8 cellular contexts compared by ENCODE assay signal in genomic region chr11:124758355-124759267, GRCh38. TPM values are rescaled to one million over a fixed set of nuclear protein-coding genes. Genes with fewer than 3 reads are reported as not detected.
DNase-seq lines count a peak whose midpoint lies in the region; ATAC-seq and TF ChIP-seq lines count a peak whose summit lies in the region.

No MANE protein-coding gene starts in this region.

- H3K27ac Mint-ChIP-seq in CD14-positive monocyte, result peak overlapping the region in 1 of 7 donors; percentile 27
- H3K27ac Mint-ChIP-seq in natural killer cell treated with Interleukin-12 subunit alpha and Interleukin-12 subunit beta and Interleukin-15 and Interleukin-18, amount 100 ng/mL, for 72 hours, result no peak overlapping the region

- WGBS in testis, 2 donors, result 6 to 10% methylated on average over 22 to 53 of the region's 53 CpGs

- peak; percentile 66 for ATAC-seq in HG03342 (IDR thresholded peaks at IDR 0.05; ENCODE audit: unreplicated experiment)
- ATAC-seq in natural killer cell treated with Interleukin-12 subunit alpha and Interleukin-12 subunit beta and Interleukin-15 and Interleukin-18, amount 100 ng/mL, for 72 hours, result peak; percentile 58 to 69

- H3K4me1 Mint-ChIP-seq in CD14-positive monocyte, result peaks cover 50% of the 10 kb centered on the region
- peaks cover 11 to 12% of the 10 kb centered on the region in 2 donors for H3K4me1 Mint-ChIP-seq in natural killer cell treated with Interleukin-12 subunit alpha and Interleukin-12 subunit beta and Interleukin-15 and Interleukin-18, amount 100 ng/mL, for 72 hours (ENCODE audit: low read depth in 2 of 2)

- peaks cover 50 to 67% (median 54%) of the 10 kb centered on the region in 3 donors for H3K27me3 Mint-ChIP-seq in CD14-positive monocyte (ENCODE audit: low read depth in 3 of 3)
- peaks cover 34% of the 10 kb centered on the region in 2 donors for H3K27me3 Mint-ChIP-seq in natural killer cell treated with Interleukin-12 subunit alpha and Interleukin-12 subunit beta and Interleukin-15 and Interleukin-18, amount 100 ng/mL, for 72 hours

- H3K36me3 Mint-ChIP-seq in CD14-positive monocyte, result peaks cover 5 to 10% of the 10 kb centered on the region in 2 donors
- H3K36me3 Mint-ChIP-seq in natural killer cell treated with Interleukin-12 subunit alpha and Interleukin-12 subunit beta and Interleukin-15 and Interleukin-18, amount 100 ng/mL, for 72 hours, result no peaks in the 10 kb centered on the region

- TF ChIP-seq POLR2A in testis (IDR thresholded peaks at IDR 0.05), result no peak

- DNase-seq in CD14-positive monocyte (ENCODE audit: low spot score) (peak; percentile 88), GM19238 (ENCODE audit: insufficient read length, low spot score) (peak; percentile 77), OCI-M1 (lab: John Stamatoyannopoulos, UW) (peak; percentile 99), fibroblast of peridontal ligament (ENCODE audit: extremely low read depth) (peak; percentile 15), testis (peak; percentile 82)
- DNase-seq in activated T-helper 9 cell treated with anti-CD3 and anti-CD28 coated beads, Interleukin-2, amount 50 U/mL, for 16 hours (ENCODE audit: low read depth), result peak; percentile 51
- no peak for DNase-seq in natural killer cell treated with Interleukin-12 subunit alpha and Interleukin-12 subunit beta and Interleukin-15 and Interleukin-18, amount 100 ng/mL, for 72 hours (ENCODE audit: low spot score)

- intact Hi-C loops in CD14-positive monocyte (cut with micrococcal nuclease) (loop anchor here in 1 of 2 donors (5.0 kb wide), 1 partner anchor 34 kb away; no protein-coding TSS in a partner anchor), testis (cut with DNase I; ENCODE audit: low total_unique reads) (no loop called here)

- no peaks in the 10 kb centered on the region for H3K36me3 ChIP-seq in testis (ENCODE audit: low read depth, missing control alignments)

- H3K4me3 ChIP-seq in testis, result peak overlapping the region in 1 of 2 donors; percentile 5

- peaks cover 0 to 23% (median 12%) of the 10 kb centered on the region in 7 donors for H3K9me3 Mint-ChIP-seq in CD14-positive monocyte
- H3K9me3 Mint-ChIP-seq in natural killer cell treated with Interleukin-12 subunit alpha and Interleukin-12 subunit beta and Interleukin-15 and Interleukin-18, amount 100 ng/mL, for 72 hours, result no peaks in the 10 kb centered on the region

- no peaks in the 10 kb centered on the region for H3K9me3 ChIP-seq in testis

- H3K4me3 Mint-ChIP-seq in CD14-positive monocyte, result peak overlapping the region; percentile 77 to 94
- peak overlapping the region; percentile 42 for H3K4me3 Mint-ChIP-seq in natural killer cell treated with Interleukin-12 subunit alpha and Interleukin-12 subunit beta and Interleukin-15 and Interleukin-18, amount 100 ng/mL, for 72 hours

- TF ChIP-seq CTCF in CD14-positive monocyte (IDR thresholded peaks at IDR 0.05) (peak; percentile 87), testis (IDR thresholded peaks at IDR 0.05) (peak; percentile 54 to 63 (median 61))

- peaks cover 22% of the 10 kb centered on the region for H3K4me1 ChIP-seq in testis

- H3K27me3 ChIP-seq in testis, result no peaks in the 10 kb centered on the region

- H3K27ac ChIP-seq in testis, result no peak overlapping the region

RNA-seq across cellular contexts. Expression of gene ESAM, which starts 3.5 kb away (rescaled TPM):
- polyA plus RNA-seq in CD14-positive monocyte (under 1 TPM; 0.18 to 0.74 TPM), testis (ENCODE audit: insufficient read depth, low read depth, low replicate concordance) (15.8 TPM)
- 1 to 10 TPM in 1 of 2 donors, under 1 TPM in 1; 0.17 to 1.4 TPM for total RNA-seq in natural killer cell treated with Interleukin-12 subunit alpha and Interleukin-12 subunit beta and Interleukin-15 and Interleukin-18, amount 100 ng/mL, for 72 hours
- total RNA-seq in testis, result 10 to 100 TPM in 1 of 2 donors, 1 to 10 TPM in 1; 6.0 to 10.6 TPM

RNA-seq across cellular contexts. Expression of gene VSIG2, which starts 6.6 kb away (rescaled TPM):
- polyA plus RNA-seq in CD14-positive monocyte (not detected), testis (ENCODE audit: insufficient read depth, low read depth, low replicate concordance) (4.4 TPM)
- total RNA-seq in natural killer cell treated with Interleukin-12 subunit alpha and Interleukin-12 subunit beta and Interleukin-15 and Interleukin-18, amount 100 ng/mL, for 72 hours, result not detected
- total RNA-seq in testis, result 1 to 10 TPM in 1 of 2 donors, under 1 TPM in 1; 0.74 to 1.3 TPM

RNA-seq across cellular contexts. Expression of gene NRGN, which starts 18.9 kb away (rescaled TPM):
- polyA plus RNA-seq in CD14-positive monocyte (10 to 100 TPM; 17.2 to 19.2 TPM), testis (ENCODE audit: insufficient read depth, low read depth, low replicate concordance) (10.4 TPM)
- 1 to 10 TPM in 1 of 2 donors, under 1 TPM in 1; 0.57 to 5.4 TPM for total RNA-seq in natural killer cell treated with Interleukin-12 subunit alpha and Interleukin-12 subunit beta and Interleukin-15 and Interleukin-18, amount 100 ng/mL, for 72 hours
- total RNA-seq in testis, result 1 to 10 TPM; 3.0 to 5.5 TPM

RNA-seq across cellular contexts. Expression of gene MSANTD2, which starts 41.6 kb away (rescaled TPM):
- polyA plus RNA-seq in CD14-positive monocyte (1 to 10 TPM; 1.2 to 1.8 TPM), testis (ENCODE audit: insufficient read depth, low read depth, low replicate concordance) (7.4 TPM)
- 10 to 100 TPM; 10.5 to 20.4 TPM for total RNA-seq in natural killer cell treated with Interleukin-12 subunit alpha and Interleukin-12 subunit beta and Interleukin-15 and Interleukin-18, amount 100 ng/mL, for 72 hours
- total RNA-seq in testis, result 10 to 100 TPM; 11.3 to 19.1 TPM
